ENCODE assay signal across 24 cellular contexts in the genomic region with DNA sequence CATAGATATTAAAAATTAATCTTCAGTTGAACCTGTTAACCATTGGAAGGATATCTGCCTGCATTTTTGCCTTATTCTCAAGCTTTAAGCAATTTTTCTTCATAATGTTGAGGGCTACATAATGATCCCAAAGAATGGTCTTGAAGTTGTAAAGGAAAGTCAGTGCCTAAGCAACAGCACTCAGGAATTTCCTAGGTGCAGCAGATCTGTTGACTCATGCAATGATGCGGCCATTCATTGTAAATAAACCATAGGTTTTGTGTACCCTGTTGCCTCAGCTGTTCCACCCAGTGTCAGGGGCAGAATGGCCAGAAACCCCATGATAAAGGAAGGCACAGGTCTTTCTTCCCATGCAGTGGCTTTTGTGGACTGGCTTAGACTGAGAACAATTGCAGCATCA.
DNase-seq lines count a peak whose midpoint lies in the region; ATAC-seq, FAIRE-seq and TF ChIP-seq lines count a peak whose summit lies in the region.
"Had no signal": no experiment of that assay in that cellular context is flagged by ENCODE, and none has a peak within 500 bp of the region (broad histone marks: within the 10 kb centered on the region; RNA-seq: fewer than 3 reads in every experiment).

No MANE protein-coding gene starts in this region.

- DNase-seq in HepG2 (ENCODE audit: low spot score) (no peak), right lobe of liver (no peak), RWPE1 (ENCODE audit: low spot score) (peak; percentile 19), fibroblast of villous mesenchyme (ENCODE audit: low read depth) (peak; percentile 12), T-helper 1 cell (no peak), neural progenitor cell (ENCODE audit: low spot score) (no peak), natural killer cell (no peak)
- DNase-seq: Calu3; CD4-positive, alpha-beta memory T cell; DMS79; H9; Karpas-422; MG63; NCI-H1092; NCI-H1694 treated with DMSO at 0.1 percent for 48 hours; NCI-H2227 treated with DMSO at 0.1 percent for 48 hours; NCI-H510A treated with DMSO at 0.1 percent for 48 hours; PC-9; SJCRH30 had no signal

- no peaks in the 10 kb centered on the region; a peak in 1 of 5 replicates for H3K27me3 ChIP-seq in HepG2 (ENCODE audit: control insufficient read depth in 1 of 2, insufficient read depth in 2 of 2, low read length in 2 of 2)
- no peaks in the 10 kb centered on the region for H3K27me3 ChIP-seq in right lobe of liver
- H3K27me3 ChIP-seq in neural progenitor cell, result no peaks in the 10 kb centered on the region
- H3K27me3 ChIP-seq: BLaER1 had no signal

- H3K4me3 ChIP-seq in HepG2 (replicated peaks in 1 of 3; ENCODE audit: insufficient read depth in 1 of 3, low read depth in 2 of 3, low read length in 3 of 3) (no peak overlapping the region), right lobe of liver (no peak overlapping the region), fibroblast of villous mesenchyme (ENCODE audit: low read depth, low read length) (no peak overlapping the region), neural progenitor cell (no peak overlapping the region)
- H3K4me3 ChIP-seq: BLaER1, MG63, PC-9, SJCRH30 had no signal

- in situ Hi-C loops in HepG2 (cut with HindIII; ENCODE audit: extremely low pct_ligation_motif_present, low pct_unique_long_range_greater_than_20kb), result no loop called here

- H3K36me3 ChIP-seq in HepG2 (replicated peaks in 1 of 2; ENCODE audit: control insufficient read depth in 1 of 2, insufficient read depth in 2 of 2, low read length in 2 of 2) (no peaks in the 10 kb centered on the region), right lobe of liver (no peaks in the 10 kb centered on the region), neural progenitor cell (no peaks in the 10 kb centered on the region)
- H3K36me3 ChIP-seq: BLaER1, MG63, SJCRH30 had no signal

- H3K36me3 Mint-ChIP-seq in neural progenitor cell (no peaks in the 10 kb centered on the region), natural killer cell (no peaks in the 10 kb centered on the region)
- H3K36me3 Mint-ChIP-seq: CD4-positive, alpha-beta memory T cell; IgD-negative memory B cell had no signal

- H3K4me2 ChIP-seq in HepG2 (ENCODE audit: low read depth, low read length) (no peak overlapping the region), neural progenitor cell (no peak overlapping the region)
- H3K4me2 ChIP-seq: BLaER1, PC-9 had no signal

- no peaks in the 10 kb centered on the region for H3K4me1 Mint-ChIP-seq in neural progenitor cell
- H3K4me1 Mint-ChIP-seq in natural killer cell, result no peaks in the 10 kb centered on the region
- H3K4me1 Mint-ChIP-seq: CD4-positive, alpha-beta memory T cell; H9 had no signal

- H3K4me3 Mint-ChIP-seq in neural progenitor cell (no peak overlapping the region), natural killer cell (no peak overlapping the region)
- H3K4me3 Mint-ChIP-seq: CD4-positive, alpha-beta memory T cell; H9; IgD-negative memory B cell had no signal

- ATAC-seq in HepG2 (no peak), right lobe of liver (no peak), natural killer cell (no peak)

- TF ChIP-seq RAD21 in HepG2 (CRISPR knock-in tag; IDR thresholded peaks at IDR 0.05), result no peak

- no TSS peak for BruUV-seq in HepG2 (replicated peaks; lab: Mats Ljungman, UMichigan)

- POLR2A ChIA-PET in HepG2 (lab: Yijun Ruan, JAX) (no interaction called here), RWPE1 (lab: Yijun Ruan, JAX; ENCODE audit: low non-redundant PET) (no interaction called here)

- H3K27ac Mint-ChIP-seq in neural progenitor cell, result no peak overlapping the region
- H3K27ac Mint-ChIP-seq in natural killer cell, result no peak overlapping the region
- H3K27ac Mint-ChIP-seq: CD4-positive, alpha-beta memory T cell; H9; IgD-negative memory B cell had no signal

- H3K9me3 ChIP-seq in HepG2 (ENCODE audit: low read length) (no peaks in the 10 kb centered on the region), right lobe of liver (no peaks in the 10 kb centered on the region), neural progenitor cell (ENCODE audit: low read depth) (no peaks in the 10 kb centered on the region)
- H3K9me3 ChIP-seq: BLaER1, MG63, SJCRH30 had no signal

- TF ChIP-seq EP300 in HepG2 (IDR thresholded peaks at IDR 0.05; ENCODE audit: low read depth in 2 of 2, low read length in 2 of 2), result no peak
- no peak for TF ChIP-seq EP300 in HepG2 (CRISPR knock-in tag; IDR thresholded peaks at IDR 0.05; ENCODE audit: borderline replicate concordance)

- no peak overlapping the region for H3K9ac ChIP-seq in HepG2 (ENCODE audit: insufficient read depth, low read depth, low read length)
- H3K9ac ChIP-seq in neural progenitor cell, result no peak overlapping the region
- H3K9ac ChIP-seq: BLaER1 had no signal

- no peak for FAIRE-seq in HepG2 (lab: Jason Lieb, UNC)
- FAIRE-seq: A204.1, HTR-8/SVneo had no signal

- H3F3A ChIP-seq in neural progenitor cell (ENCODE audit: low read depth), result no peaks in the 10 kb centered on the region

- H3K4me1 ChIP-seq in HepG2 (ENCODE audit: insufficient read depth, low read length), result no peaks in the 10 kb centered on the region
- no peaks in the 10 kb centered on the region for H3K4me1 ChIP-seq in right lobe of liver
- no peaks in the 10 kb centered on the region for H3K4me1 ChIP-seq in neural progenitor cell
- H3K4me1 ChIP-seq: BLaER1, SJCRH30 had no signal

- intact Hi-C loops in HepG2 (cut with micrococcal nuclease; ENCODE audit: unreplicated experiment), result no loop called here
- intact Hi-C loops in right lobe of liver (cut with DNase I), result no loop called here
- intact Hi-C loops in natural killer cell (cut with micrococcal nuclease), result no loop called here

- WGBS in HepG2 (ENCODE audit: low lambda C conversion rate), result 0% methylated on average over 1 of the region's 1 CpG
- 60% methylated on average over 1 of the region's 1 CpG for WGBS in right lobe of liver (ENCODE audit: insufficient coverage, low coverage, low lambda C conversion rate, missing lambda C conversion rate)

- no peak overlapping the region for H2AFZ ChIP-seq in HepG2 (ENCODE audit: low read length)
- no peak overlapping the region for H2AFZ ChIP-seq in neural progenitor cell (replicated peaks)
- H2AFZ ChIP-seq: PC-9 had no signal

- no peaks in the 10 kb centered on the region for H4K20me1 ChIP-seq in HepG2 (ENCODE audit: insufficient read depth, low read length)
- no peaks in the 10 kb centered on the region for H4K20me1 ChIP-seq in neural progenitor cell (ENCODE audit: low read depth)
- H4K20me1 ChIP-seq: BLaER1 had no signal

- TF ChIP-seq CTCF in HepG2 (CRISPR knock-in tag; IDR thresholded peaks at IDR 0.05) (no peak), right lobe of liver (IDR thresholded peaks at IDR 0.05) (no peak), RWPE1 (conservative IDR thresholded peaks at IDR 0.05; ENCODE audit: low read depth) (no peak), fibroblast of villous mesenchyme (IDR thresholded peaks at IDR 0.05; ENCODE audit: insufficient read depth, low read depth, low read length) (no peak), neural progenitor cell (IDR thresholded peaks at IDR 0.05) (no peak), natural killer cell (IDR thresholded peaks at IDR 0.05) (no peak)

- CTCF ChIA-PET in HepG2 (lab: Yijun Ruan, JAX; ENCODE audit: low intra/inter-chr PET ratio, low total read pairs) (no interaction called here), RWPE1 (lab: Yijun Ruan, JAX) (no interaction called here)

- TF ChIP-seq POLR2A in HepG2 (IDR thresholded peaks at IDR 0.05; ENCODE audit: insufficient read depth in 1 of 2, low read depth in 2 of 2, low read length in 2 of 2) (no peak), right lobe of liver (IDR thresholded peaks at IDR 0.05) (no peak)

- H3K27ac ChIP-seq in HepG2 (ENCODE audit: extremely low read length, insufficient read depth, low read length), result no peak overlapping the region
- H3K27ac ChIP-seq in right lobe of liver, result no peak overlapping the region
- no peak overlapping the region for H3K27ac ChIP-seq in RWPE1
- H3K27ac ChIP-seq in neural progenitor cell, result no peak overlapping the region
- H3K27ac ChIP-seq: BLaER1, HL-60, PC-9, SJCRH30 had no signal

- H3K9me3 Mint-ChIP-seq in neural progenitor cell (no peaks in the 10 kb centered on the region), natural killer cell (no peaks in the 10 kb centered on the region)
- H3K9me3 Mint-ChIP-seq: CD4-positive, alpha-beta memory T cell; H9; IgD-negative memory B cell had no signal

- H3K79me2 ChIP-seq in HepG2 (ENCODE audit: insufficient read depth, low read length) (no peaks in the 10 kb centered on the region), neural progenitor cell (ENCODE audit: low read depth) (no peaks in the 10 kb centered on the region)

- H3K27me3 Mint-ChIP-seq in neural progenitor cell (ENCODE audit: insufficient read depth, low read depth) (no peaks in the 10 kb centered on the region), natural killer cell (ENCODE audit: low read depth in 2 of 2) (peaks cover 0 to 5% of the 10 kb centered on the region in 2 donors)
- H3K27me3 Mint-ChIP-seq: CD4-positive, alpha-beta memory T cell; IgD-negative memory B cell had no signal

TF ChIP-seq in HepG2, 621 proteins besides CTCF, POLR2A, EP300 and RAD21:
- TF ChIP-seq EED (CRISPR knock-in tag; IDR thresholded peaks at IDR 0.05) (no peak), FOSL2 (CRISPR knock-in tag; IDR thresholded peaks at IDR 0.05) (0 out of 2 replicates have a peak, but pooled peaks have one; percentile 7)

Comparison
In these comparisons a context has a peak if more than half of its experiments do, and no peak if none do; other contexts are left out.
1. DNase-seq: peak in RWPE1 (single experiment) and fibroblast of villous mesenchyme (single experiment); none in HepG2 (single experiment), right lobe of liver (0 of 3), T-helper 1 cell (0 of 5), neural progenitor cell (single experiment) and natural killer cell (single experiment).